ENCODE assay signal across 8 cellular contexts in the genomic region with DNA sequence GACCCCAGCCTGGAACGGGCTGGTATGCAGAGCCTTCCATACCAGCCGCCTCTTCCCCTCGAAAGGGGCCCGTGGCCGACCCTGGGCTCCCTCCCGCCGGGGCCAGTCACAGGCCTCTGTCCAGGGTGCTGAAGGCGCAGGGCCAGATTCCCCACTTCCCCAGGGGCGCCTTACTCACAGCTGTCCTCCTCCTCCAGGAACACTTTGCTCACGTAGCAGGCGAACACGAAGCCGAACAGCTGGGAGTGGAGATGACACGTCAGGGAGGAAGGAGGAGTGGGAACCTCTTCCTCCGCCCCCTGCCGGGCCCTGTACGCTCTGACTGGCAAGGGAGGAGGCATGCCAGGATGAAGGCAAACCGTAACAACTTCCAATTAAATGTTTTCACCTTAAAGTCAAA. TPM values are rescaled to one million over a fixed set of nuclear protein-coding genes. Genes with fewer than 3 reads are reported as not detected.
DNase-seq lines count a peak whose midpoint lies in the region; ATAC-seq and TF ChIP-seq lines count a peak whose summit lies in the region.

No MANE protein-coding gene starts in this region.

- H3K27me3 Mint-ChIP-seq in activated CD4-positive, alpha-beta T cell treated with anti-CD3 and anti-CD28 coated beads, Interleukin-2, amount 10 ng/mL, durations not matched to agents 7 days and 5 days, result peaks cover 16% of the 10 kb centered on the region

- H3K4me3 Mint-ChIP-seq in activated CD4-positive, alpha-beta T cell treated with anti-CD3 and anti-CD28 coated beads, Interleukin-2, amount 10 ng/mL, durations not matched to agents 7 days and 5 days, result no peak overlapping the region

- no peak overlapping the region for H3K27ac Mint-ChIP-seq in activated CD4-positive, alpha-beta T cell treated with anti-CD3 and anti-CD28 coated beads, Interleukin-2, amount 10 ng/mL, durations not matched to agents 7 days and 5 days

- H3K9me3 Mint-ChIP-seq in activated CD4-positive, alpha-beta T cell treated with anti-CD3 and anti-CD28 coated beads, Interleukin-2, amount 10 ng/mL, durations not matched to agents 7 days and 5 days, result peaks cover 2% of the 10 kb centered on the region

- POLR2A ChIA-PET in activated CD4-positive, alpha-beta T cell treated with anti-CD3 and anti-CD28 coated beads, Interleukin-2, amount 10 ng/mL, durations not matched to agents 7 days and 5 days (lab: Charles Lee), result no interaction called here

- peaks cover 13% of the 10 kb centered on the region for H3K4me1 Mint-ChIP-seq in activated CD4-positive, alpha-beta T cell treated with anti-CD3 and anti-CD28 coated beads, Interleukin-2, amount 10 ng/mL, durations not matched to agents 7 days and 5 days

- peak; percentile 62 for DNase-seq in NCI-H2107 treated with DMSO at 0.1 percent for 48 hours (lab: John Stamatoyannopoulos, UW; ENCODE audit: unreplicated experiment)
- DNase-seq in activated CD4-positive, alpha-beta T cell treated with anti-CD3 and anti-CD28 coated beads, Interleukin-2, amount 10 ng/mL, durations not matched to agents 7 days and 5 days, result peak; percentile 61
- peak; percentile 9 for DNase-seq in effector CD8-positive, alpha-beta T cell (lab: John Stamatoyannopoulos, UW)
- DNase-seq in lung microvascular endothelial cell (ENCODE audit: low read depth in 2 of 2), result peak; percentile 50 to 76
- peak; percentile 30 to 42 for DNase-seq in stimulated activated CD8-positive, alpha-beta memory T cell treated with anti-CD3 and anti-CD28 coated beads, Interleukin-2, amount 100 ng/mL, for 48 hours (ENCODE audit: low read depth in 2 of 2)
- DNase-seq in NCI-H2081 (lab: John Stamatoyannopoulos, UW), result no peak

- CTCF ChIA-PET in activated CD4-positive, alpha-beta T cell treated with anti-CD3 and anti-CD28 coated beads, Interleukin-2, amount 10 ng/mL, durations not matched to agents 7 days and 5 days (lab: Charles Lee), result interaction anchor here (1.0 to 2.4 kb wide), 8 partner anchors 9 to 240 kb away, joined by 3 to 17 read pairs (median 4); no protein-coding TSS in a partner anchor

- no peaks in the 10 kb centered on the region for H3K36me3 Mint-ChIP-seq in activated CD4-positive, alpha-beta T cell treated with anti-CD3 and anti-CD28 coated beads, Interleukin-2, amount 10 ng/mL, durations not matched to agents 7 days and 5 days (ENCODE audit: low read depth)

- no peak for ATAC-seq in GM19397 (IDR thresholded peaks at IDR 0.05; ENCODE audit: unreplicated experiment)

- 0 out of 2 replicates have a peak, but pooled peaks have one; percentile 12 for TF ChIP-seq CTCF in GM12874 (IDR thresholded peaks at IDR 0.05; ENCODE audit: insufficient read depth, low read depth, low read length)

RNA-seq across cellular contexts. Expression of a gene that starts 57.3 kb away (rescaled TPM):
- under 1 TPM; 0.27 to 0.42 TPM for total RNA-seq in activated CD4-positive, alpha-beta T cell treated with anti-CD3 and anti-CD28 coated beads, Interleukin-2, amount 10 ng/mL, durations not matched to agents 7 days and 5 days
- not detected in 2 replicates for total RNA-seq in lung microvascular endothelial cell

Comparison
In these comparisons a context has a peak if more than half of its experiments do, and no peak if none do; other contexts are left out.
1. DNase-seq: peak in NCI-H2107 treated with DMSO at 0.1 percent for 48 hours (single experiment), activated CD4-positive, alpha-beta T cell treated with anti-CD3 and anti-CD28 coated beads, Interleukin-2, amount 10 ng/mL, durations not matched to agents 7 days and 5 days (single experiment), effector CD8-positive, alpha-beta T cell (single experiment), lung microvascular endothelial cell (2 of 2) and stimulated activated CD8-positive, alpha-beta memory T cell treated with anti-CD3 and anti-CD28 coated beads, Interleukin-2, amount 100 ng/mL, for 48 hours (2 of 2); none in NCI-H2081 (0 of 2).